In the genomic region with DNA sequence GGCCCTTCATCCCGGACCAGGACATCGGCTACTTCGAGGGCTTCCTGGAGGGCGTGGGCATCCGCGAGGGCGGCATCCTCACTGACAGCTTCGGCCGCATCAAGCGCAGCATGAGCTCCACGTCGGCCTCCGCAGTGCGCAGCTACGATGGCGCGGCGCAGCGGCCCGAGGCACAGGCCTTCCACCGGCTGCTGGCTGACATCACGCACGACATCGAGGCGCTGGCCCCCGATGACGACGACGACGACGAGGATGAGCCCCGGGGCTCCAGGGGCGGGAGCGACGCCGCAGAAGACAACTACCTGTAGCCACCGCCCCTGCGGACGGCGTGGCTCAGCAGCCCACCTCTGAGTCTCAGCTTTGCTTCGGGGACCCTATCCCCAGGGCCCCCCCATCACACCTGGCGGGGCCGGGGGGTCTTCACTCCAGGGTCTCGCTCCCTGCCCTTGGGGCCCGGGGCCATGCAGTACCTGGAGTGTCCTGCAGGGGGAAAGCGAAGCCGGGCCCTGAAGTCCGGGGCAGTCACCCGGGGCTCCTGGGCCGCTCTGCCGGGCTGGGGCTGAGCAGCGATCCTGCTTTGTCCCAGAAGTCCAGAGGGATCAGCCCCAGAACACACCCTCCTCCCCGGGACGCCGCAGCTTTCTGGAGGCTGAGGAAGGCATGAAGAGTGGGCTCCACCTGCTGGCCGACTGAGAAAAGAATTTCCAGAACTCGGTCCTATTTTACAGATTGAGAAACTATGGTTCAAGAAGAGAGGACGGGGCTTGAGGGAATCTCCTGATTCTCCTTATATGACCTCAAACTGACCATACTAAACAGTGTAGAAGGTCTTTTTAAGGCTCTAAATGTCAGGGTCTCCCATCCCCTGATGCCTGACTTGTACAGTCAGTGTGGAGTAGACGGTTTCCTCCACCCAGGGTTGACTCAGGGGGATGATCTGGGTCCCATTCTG, we compare ENCODE assay signal across 9 cellular contexts. TPM values are rescaled to one million over a fixed set of nuclear protein-coding genes. Genes with fewer than 3 reads are reported as not detected.
DNase-seq lines count a peak whose midpoint lies in the region; ATAC-seq, FAIRE-seq and TF ChIP-seq lines count a peak whose summit lies in the region.
"Had no signal": no experiment of that assay in that cellular context is flagged by ENCODE, and none has a peak within 500 bp of the region (broad histone marks: within the 10 kb centered on the region; RNA-seq: fewer than 3 reads in every experiment).

No MANE protein-coding gene starts in this region.

- H3K9me3 ChIP-seq in upper lobe of right lung = no peaks in the 10 kb centered on the region

- H3K4me3 Mint-ChIP-seq in activated naive CD4-positive, alpha-beta T cell treated with anti-CD3 and anti-CD28 coated beads for 36 hours = peak overlapping the region; percentile 12
- peak overlapping the region; percentile 6 for H3K4me3 Mint-ChIP-seq in osteocyte (ENCODE audit: unreplicated experiment)

- peak; percentile 89 for ATAC-seq in upper lobe of right lung

- peaks cover 6% of the 10 kb centered on the region for H3K27me3 Mint-ChIP-seq in activated naive CD4-positive, alpha-beta T cell treated with anti-CD3 and anti-CD28 coated beads for 36 hours (ENCODE audit: low read depth)
- peaks cover 62% of the 10 kb centered on the region for H3K27me3 Mint-ChIP-seq in osteocyte (ENCODE audit: unreplicated experiment)

- CTCF ChIA-PET in activated naive CD4-positive, alpha-beta T cell treated with anti-CD3 and anti-CD28 coated beads for 36 hours (lab: Charles Lee) = interaction anchor here (0.6 to 4.4 kb wide), 33 partner anchors 8 to 752 kb away, joined by 3 to 37 read pairs (median 4); a partner anchor contains a TSS

- DNase-seq in NAMALWA (ENCODE audit: low spot score) = peak; percentile 73
- DNase-seq in SK-N-DZ (ENCODE audit: low spot score) = peak; percentile 85
- peak; percentile 77 for DNase-seq in activated naive CD4-positive, alpha-beta T cell treated with anti-CD3 and anti-CD28 coated beads for 36 hours
- peak; percentile 58 for DNase-seq in globus pallidus (ENCODE audit: low spot score)
- DNase-seq in osteocyte (ENCODE audit: extremely low spot score, unreplicated experiment) = peak; percentile 91
- peak; percentile 87 for DNase-seq in upper lobe of right lung
- no peak for DNase-seq in GF-D8 (lab: John Stamatoyannopoulos, UW)

- H3K36me3 ChIP-seq in upper lobe of right lung = no peaks in the 10 kb centered on the region

- H3K36me3 Mint-ChIP-seq in activated naive CD4-positive, alpha-beta T cell treated with anti-CD3 and anti-CD28 coated beads for 36 hours (ENCODE audit: low read depth) = no peaks in the 10 kb centered on the region
- no peaks in the 10 kb centered on the region for H3K36me3 Mint-ChIP-seq in osteocyte (ENCODE audit: unreplicated experiment)

- no peak overlapping the region for H3K27ac Mint-ChIP-seq in activated naive CD4-positive, alpha-beta T cell treated with anti-CD3 and anti-CD28 coated beads for 36 hours
- H3K27ac Mint-ChIP-seq in osteocyte (ENCODE audit: unreplicated experiment) = no peak overlapping the region

- peak; percentile 95 for FAIRE-seq in G401.6 (lab: Jason Lieb, UNC)
- FAIRE-seq: islet of Langerhans had no signal

- H3K27me3 ChIP-seq in upper lobe of right lung = peaks cover 2% of the 10 kb centered on the region

- H3K4me1 ChIP-seq in upper lobe of right lung = peaks cover 15% of the 10 kb centered on the region

- TF ChIP-seq CTCF in osteocyte (IDR thresholded peaks at IDR 0.05) = peak; percentile 97
- TF ChIP-seq CTCF in upper lobe of right lung (IDR thresholded peaks at IDR 0.05) = peak; percentile 93

- intact Hi-C loops in activated naive CD4-positive, alpha-beta T cell treated with anti-CD3 and anti-CD28 coated beads for 36 hours (cut with micrococcal nuclease) = loop anchor here (1.0 to 10.0 kb wide), 5 partner anchors 61 to 622 kb away; no protein-coding TSS in a partner anchor
- intact Hi-C loops in upper lobe of right lung (cut with DNase I) = no loop called here

- no peaks in the 10 kb centered on the region for H3K4me1 Mint-ChIP-seq in activated naive CD4-positive, alpha-beta T cell treated with anti-CD3 and anti-CD28 coated beads for 36 hours (ENCODE audit: low read depth)
- peaks cover 3% of the 10 kb centered on the region for H3K4me1 Mint-ChIP-seq in osteocyte (ENCODE audit: unreplicated experiment)

- H3K9me3 Mint-ChIP-seq in activated naive CD4-positive, alpha-beta T cell treated with anti-CD3 and anti-CD28 coated beads for 36 hours = no peaks in the 10 kb centered on the region
- H3K9me3 Mint-ChIP-seq in osteocyte (ENCODE audit: unreplicated experiment) = no peaks in the 10 kb centered on the region

- no peak overlapping the region for H3K27ac ChIP-seq in upper lobe of right lung

- H3K4me3 ChIP-seq in upper lobe of right lung = peak overlapping the region; percentile 25

RNA-seq across cellular contexts. Expression of a gene that starts 20.8 kb away (rescaled TPM):
- polyA plus RNA-seq in SK-N-DZ (2014; cell fraction: cytosol; rRNA removed) = not detected in 2 replicates
- not detected in 2 replicates for polyA plus RNA-seq in SK-N-DZ (2014; cell fraction: nucleus; rRNA removed)
- not detected for total RNA-seq in activated naive CD4-positive, alpha-beta T cell treated with anti-CD3 and anti-CD28 coated beads for 36 hours
- total RNA-seq in osteocyte (not detected in 2 replicates), upper lobe of right lung (49.0 TPM)

RNA-seq across cellular contexts. Expression of a gene that starts 21.0 kb away (rescaled TPM):
- polyA plus RNA-seq in SK-N-DZ (2014; cell fraction: cytosol; rRNA removed) = 2.5 and 2.9 TPM in 2 replicates
- 0.90 and 2.4 TPM in 2 replicates for polyA plus RNA-seq in SK-N-DZ (2014; cell fraction: nucleus; rRNA removed)
- total RNA-seq in activated naive CD4-positive, alpha-beta T cell treated with anti-CD3 and anti-CD28 coated beads for 36 hours = not detected
- total RNA-seq in osteocyte (not detected in 2 replicates), upper lobe of right lung (23.2 TPM)

Comparison
In these comparisons a context has a peak if more than half of its experiments do, and no peak if none do; other contexts are left out.
1. RNA of a gene that starts 20.8 kb away (total RNA-seq): 49.0 TPM in upper lobe of right lung (single experiment); not detected in activated naive CD4-positive, alpha-beta T cell treated with anti-CD3 and anti-CD28 coated beads for 36 hours and not detected in osteocyte; every median in the first group is over 10 times any median in the second.
2. RNA of a gene that starts 21.0 kb away (total RNA-seq): 23.2 TPM in upper lobe of right lung (single experiment); not detected in activated naive CD4-positive, alpha-beta T cell treated with anti-CD3 and anti-CD28 coated beads for 36 hours and not detected in osteocyte; every median in the first group is over 10 times any median in the second.